In genomic region chr5:149887622-149888183, GRCh38 we compare ENCODE assay signal across 1 cellular context.
TF ChIP-seq lines count a peak whose summit lies in the region.

No MANE protein-coding gene starts in this region.

TF ChIP-seq in K562, 482 proteins besides CTCF, POLR2A, EP300 and RAD21 (continued from another document and continues in another):
- TF ChIP-seq CHD7 (IDR thresholded peaks at IDR 0.05; ENCODE audit: low read depth, low read length) = no peak
- no peak for TF ChIP-seq CEBPZ (IDR thresholded peaks at IDR 0.05; ENCODE audit: borderline replicate concordance, low read depth, low read length)
- no peak for TF ChIP-seq POLR3G (IDR thresholded peaks at IDR 0.05; ENCODE audit: extremely low read depth, insufficient read length, insufficient replicate concordance)
- no peak for TF ChIP-seq HINFP (tag; conservative IDR thresholded peaks at IDR 0.05; ENCODE audit: low read depth)
- no peak for TF ChIP-seq RFX5 (IDR thresholded peaks at IDR 0.05; ENCODE audit: low read depth, low read length)
- no peak for TF ChIP-seq FOXP4 (CRISPR knock-in tag; IDR thresholded peaks at IDR 0.05; ENCODE audit: borderline replicate concordance)
- TF ChIP-seq ZNF609 (CRISPR knock-in tag; IDR thresholded peaks at IDR 0.05; ENCODE audit: borderline replicate concordance) = no peak
- no peak for TF ChIP-seq TFAM (CRISPR knock-in tag; conservative IDR thresholded peaks at IDR 0.05)
- no peak for TF ChIP-seq ZNF445 (CRISPR knock-in tag; IDR thresholded peaks at IDR 0.05; ENCODE audit: low read depth)
- TF ChIP-seq SLC30A9 (CRISPR knock-in tag; IDR thresholded peaks at IDR 0.05) = no peak
- no peak for TF ChIP-seq JUNB (CRISPR knock-in tag; conservative IDR thresholded peaks at IDR 0.05)
- TF ChIP-seq CHD2 (IDR thresholded peaks at IDR 0.05; ENCODE audit: low read depth, low read length) = no peak
- no peak for TF ChIP-seq CSDE1 (IDR thresholded peaks at IDR 0.05)
- TF ChIP-seq STAT5A (IDR thresholded peaks at IDR 0.05; ENCODE audit: borderline replicate concordance, low read length) = no peak
- TF ChIP-seq ZBTB2 (IDR thresholded peaks at IDR 0.05) = no peak
- no peak for TF ChIP-seq TAF1 (IDR thresholded peaks at IDR 0.05; ENCODE audit: control insufficient read depth, extremely low read depth, insufficient read depth, low read length, severe bottlenecking)
- TF ChIP-seq E2F3 (CRISPR knock-in tag; IDR thresholded peaks at IDR 0.05) = no peak
- no peak for TF ChIP-seq ZNF561 (CRISPR knock-in tag; conservative IDR thresholded peaks at IDR 0.05)
- TF ChIP-seq THRAP3 (IDR thresholded peaks at IDR 0.05; ENCODE audit: borderline replicate concordance) = no peak
